Comparison of ENCODE assay signal across 1 cellular context in the genomic region with DNA sequence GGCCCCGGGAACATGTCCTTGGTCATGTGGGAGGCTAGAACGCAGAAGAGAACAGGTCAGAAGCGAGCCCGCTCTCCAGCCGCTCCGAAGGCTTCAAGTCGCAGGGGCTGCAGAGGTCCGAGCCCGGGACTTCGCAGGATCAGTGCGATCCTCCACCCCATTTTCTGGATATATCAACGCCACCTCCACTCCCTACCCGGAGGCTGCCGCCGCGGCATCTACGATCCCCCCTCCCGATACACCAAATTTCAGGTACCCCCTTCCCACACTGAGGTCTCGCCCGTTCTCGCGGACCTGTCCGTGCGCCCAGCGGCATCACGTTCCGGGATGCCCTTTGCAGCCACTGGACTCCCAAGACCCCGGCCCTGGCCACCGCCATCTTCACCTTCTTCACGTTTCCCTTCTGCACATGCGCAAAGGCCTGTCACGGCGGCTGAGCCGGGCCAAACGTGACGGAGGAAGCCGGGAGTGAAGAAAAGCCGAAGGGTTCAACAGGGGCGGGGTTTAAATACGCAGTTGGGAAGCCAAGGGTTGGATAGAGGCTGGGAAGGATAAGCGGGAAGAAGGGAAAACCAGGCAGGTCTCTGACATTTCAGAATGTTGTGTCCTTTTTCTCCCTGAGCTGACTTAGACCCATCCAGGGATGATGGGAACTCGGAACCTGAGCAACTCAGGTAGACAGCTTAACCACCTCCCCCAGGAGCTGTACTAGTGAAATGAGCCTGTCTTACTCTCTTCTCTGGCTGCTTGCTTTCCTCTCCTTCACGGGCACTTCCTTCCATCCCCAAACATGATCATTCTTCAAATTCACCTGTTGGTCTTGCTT.
A peak's percentile ranks its signal among the peaks of the same experiment; 100 is the strongest.
TF ChIP-seq lines count a peak whose summit lies in the region.

TSS of gene NDUFB8 (minus strand) at position 399 of the 826 bp plus-strand sequence. CDS start at position 379, 20 bp downstream.

TF ChIP-seq in K562, 482 proteins besides CTCF, POLR2A, EP300 and RAD21 (continued from another document and continues in another):
- TF ChIP-seq, protein P1, sequence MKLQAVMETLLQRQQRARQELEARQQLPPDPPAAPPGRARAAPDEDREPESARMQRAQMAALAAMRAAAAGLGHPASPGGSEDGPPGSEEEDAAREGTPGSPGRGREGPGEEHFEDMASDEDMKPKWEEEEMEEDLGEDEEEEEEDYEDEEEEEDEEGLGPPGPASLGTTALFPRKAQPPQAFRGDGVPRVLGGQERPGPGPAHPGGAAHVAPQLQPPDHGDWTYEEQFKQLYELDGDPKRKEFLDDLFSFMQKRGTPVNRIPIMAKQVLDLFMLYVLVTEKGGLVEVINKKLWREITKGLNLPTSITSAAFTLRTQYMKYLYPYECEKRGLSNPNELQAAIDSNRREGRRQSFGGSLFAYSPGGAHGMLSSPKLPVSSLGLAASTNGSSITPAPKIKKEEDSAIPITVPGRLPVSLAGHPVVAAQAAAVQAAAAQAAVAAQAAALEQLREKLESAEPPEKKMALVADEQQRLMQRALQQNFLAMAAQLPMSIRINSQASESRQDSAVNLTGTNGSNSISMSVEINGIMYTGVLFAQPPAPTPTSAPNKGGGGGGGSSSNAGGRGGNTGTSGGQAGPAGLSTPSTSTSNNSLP (IDR thresholded peaks at IDR 0.05; ENCODE audit: borderline replicate concordance, low read depth, low read length): no peak
- TF ChIP-seq PML (IDR thresholded peaks at IDR 0.05; ENCODE audit: low read length) (peak; percentile 53; the same call in 1 of the 2 replicates), FOXJ3 (CRISPR knock-in tag; IDR thresholded peaks at IDR 0.05) (no peak), BHLHE40 (IDR thresholded peaks at IDR 0.05; ENCODE audit: low read length) (peak; percentile 64; the same call in 1 of the 2 replicates), HDAC3 (IDR thresholded peaks at IDR 0.05; ENCODE audit: borderline replicate concordance, partially characterized antibody) (no peak), POLR2B (IDR thresholded peaks at IDR 0.05; ENCODE audit: low read depth, partially characterized antibody) (peak; percentile 57), CREM (IDR thresholded peaks at IDR 0.05; ENCODE audit: low read depth) (peak; percentile 79), PHF8 (IDR thresholded peaks at IDR 0.05; ENCODE audit: borderline replicate concordance, low read length) (peak; percentile 81; the same call in 1 of the 2 replicates), NR2C2 (CRISPR knock-in tag; IDR thresholded peaks at IDR 0.05) (no peak), NR2C2 (tag; IDR thresholded peaks at IDR 0.05) (peak; percentile 64), MTA3 (IDR thresholded peaks at IDR 0.05; ENCODE audit: borderline replicate concordance) (peak; percentile 80; the same call in 1 of the 2 replicates), KDM5B (IDR thresholded peaks at IDR 0.05; ENCODE audit: insufficient replicate concordance, low read depth, low read length) (peak; percentile 64), KLF13 (tag; IDR thresholded peaks at IDR 0.05; ENCODE audit: borderline replicate concordance, low read depth) (no peak), PRDM10 (IDR thresholded peaks at IDR 0.05; ENCODE audit: partially characterized antibody) (peak; percentile 94), GTF2E2 (tag; IDR thresholded peaks at IDR 0.05) (0 out of 2 replicates have a peak, but pooled peaks have one; percentile 34), RAD51 (IDR thresholded peaks at IDR 0.05; ENCODE audit: borderline replicate concordance, low read depth) (no peak), SAFB2 (IDR thresholded peaks at IDR 0.05; ENCODE audit: borderline replicate concordance, low read depth, low read length, severe bottlenecking) (no peak), CTBP1 (IDR thresholded peaks at IDR 0.05; ENCODE audit: borderline replicate concordance) (peak; percentile 28; the same call in 1 of the 2 replicates), GATAD2B (IDR thresholded peaks at IDR 0.05; ENCODE audit: borderline replicate concordance) (no peak), ESRRA (IDR thresholded peaks at IDR 0.05; ENCODE audit: borderline replicate concordance, low read depth) (peak; percentile 60; the same call in 1 of the 2 replicates), ZFX (CRISPR knock-in tag; IDR thresholded peaks at IDR 0.05) (peak; percentile 69), CBFA2T3 (IDR thresholded peaks at IDR 0.05) (0 out of 2 replicates have a peak, but pooled peaks have one; percentile 21), NBN (IDR thresholded peaks at IDR 0.05; ENCODE audit: low read depth) (peak; percentile 2; the same call in 1 of the 2 replicates), KAT7 (CRISPR knock-in tag; IDR thresholded peaks at IDR 0.05; ENCODE audit: borderline replicate concordance) (0 out of 2 replicates have a peak, but pooled peaks have one; percentile 39), LCOR (CRISPR knock-in tag; IDR thresholded peaks at IDR 0.05) (no peak), TEAD2 (tag; IDR thresholded peaks at IDR 0.05) (no peak), THAP12 (CRISPR knock-in tag; IDR thresholded peaks at IDR 0.05) (no peak), HDAC8 (tag; IDR thresholded peaks at IDR 0.05) (no peak), POLR2G (IDR thresholded peaks at IDR 0.05; ENCODE audit: low read depth, low read length) (peak; percentile 84), ZNF41 (CRISPR knock-in tag; conservative IDR thresholded peaks at IDR 0.05) (no peak), U2AF1 (optimal IDR thresholded peaks at IDR 0.05; ENCODE audit: low read depth, low read length) (no peak), RBBP5 (IDR thresholded peaks at IDR 0.05; ENCODE audit: borderline replicate concordance, insufficient read depth, low read length, poor library complexity, severe bottlenecking) (peak; percentile 87), NCOR1 (IDR thresholded peaks at IDR 0.05) (no peak), ZC3H11A (IDR thresholded peaks at IDR 0.05; ENCODE audit: low read depth, low read length) (no peak), L3MBTL2 (IDR thresholded peaks at IDR 0.05) (peak; percentile 22; the same call in 1 of the 2 replicates), RREB1 (CRISPR knock-in tag; IDR thresholded peaks at IDR 0.05) (no peak), CEBPG (CRISPR knock-in tag; IDR thresholded peaks at IDR 0.05) (no peak), CEBPG (tag; conservative IDR thresholded peaks at IDR 0.05 in 1 of 2, IDR thresholded peaks at IDR 0.05 in 1 of 2) (no peak), CHCHD3 (CRISPR knock-in tag; IDR thresholded peaks at IDR 0.05) (no peak), C11orf30 (IDR thresholded peaks at IDR 0.05; ENCODE audit: low read depth) (peak; percentile 49), YY1 (IDR thresholded peaks at IDR 0.05; ENCODE audit: borderline replicate concordance in 1 of 3, control insufficient read depth in 1 of 3, extremely low read depth in 1 of 3, insufficient read depth in 3 of 3, insufficient read length in 1 of 3, insufficient replicate concordance in 2 of 3, low read depth in 1 of 3, low read length in 2 of 3) (peak in 2 of 3 experiments; percentile 86 to 89), ATF7 (IDR thresholded peaks at IDR 0.05) (0 out of 2 replicates have a peak, but pooled peaks have one; percentile 59)
- TF ChIP-seq, protein P2, sequence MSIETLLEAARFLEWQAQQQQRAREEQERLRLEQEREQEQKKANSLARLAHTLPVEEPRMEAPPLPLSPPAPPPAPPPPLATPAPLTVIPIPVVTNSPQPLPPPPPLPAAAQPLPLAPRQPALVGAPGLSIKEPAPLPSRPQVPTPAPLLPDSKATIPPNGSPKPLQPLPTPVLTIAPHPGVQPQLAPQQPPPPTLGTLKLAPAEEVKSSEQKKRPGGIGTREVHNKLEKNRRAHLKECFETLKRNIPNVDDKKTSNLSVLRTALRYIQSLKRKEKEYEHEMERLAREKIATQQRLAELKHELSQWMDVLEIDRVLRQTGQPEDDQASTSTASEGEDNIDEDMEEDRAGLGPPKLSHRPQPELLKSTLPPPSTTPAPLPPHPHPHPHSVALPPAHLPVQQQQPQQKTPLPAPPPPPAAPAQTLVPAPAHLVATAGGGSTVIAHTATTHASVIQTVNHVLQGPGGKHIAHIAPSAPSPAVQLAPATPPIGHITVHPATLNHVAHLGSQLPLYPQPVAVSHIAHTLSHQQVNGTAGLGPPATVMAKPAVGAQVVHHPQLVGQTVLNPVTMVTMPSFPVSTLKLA (conservative IDR thresholded peaks at IDR 0.05): peak in 1 of 2 experiments; percentile 26; a peak in 1 of 4 replicates
- TF ChIP-seq, protein P3, sequence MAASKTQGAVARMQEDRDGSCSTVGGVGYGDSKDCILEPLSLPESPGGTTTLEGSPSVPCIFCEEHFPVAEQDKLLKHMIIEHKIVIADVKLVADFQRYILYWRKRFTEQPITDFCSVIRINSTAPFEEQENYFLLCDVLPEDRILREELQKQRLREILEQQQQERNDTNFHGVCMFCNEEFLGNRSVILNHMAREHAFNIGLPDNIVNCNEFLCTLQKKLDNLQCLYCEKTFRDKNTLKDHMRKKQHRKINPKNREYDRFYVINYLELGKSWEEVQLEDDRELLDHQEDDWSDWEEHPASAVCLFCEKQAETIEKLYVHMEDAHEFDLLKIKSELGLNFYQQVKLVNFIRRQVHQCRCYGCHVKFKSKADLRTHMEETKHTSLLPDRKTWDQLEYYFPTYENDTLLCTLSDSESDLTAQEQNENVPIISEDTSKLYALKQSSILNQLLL (CRISPR knock-in tag; IDR thresholded peaks at IDR 0.05; ENCODE audit: borderline replicate concordance): no peak
